In the genomic region with DNA sequence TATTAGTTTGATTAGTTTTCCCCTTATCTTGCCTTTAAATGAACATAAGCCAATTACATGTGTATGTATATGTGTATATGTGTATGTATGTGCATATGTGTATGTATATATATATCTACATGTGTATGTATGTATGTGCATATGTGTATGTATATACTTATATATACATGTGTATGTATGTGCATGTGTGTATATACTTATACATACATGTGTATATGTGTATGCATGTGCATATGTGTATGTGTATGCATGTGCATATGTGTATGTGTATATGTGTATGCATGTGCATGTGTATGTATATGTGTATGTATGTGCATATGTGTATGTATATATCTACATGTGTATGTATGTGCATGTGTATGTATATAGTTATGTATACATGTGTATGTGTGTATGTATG, we compare ENCODE assay signal across 26 cellular contexts.
DNase-seq lines count a peak whose midpoint lies in the region; ATAC-seq, FAIRE-seq and TF ChIP-seq lines count a peak whose summit lies in the region.
"Had no signal": no experiment of that assay in that cellular context is flagged by ENCODE, and none has a peak within 500 bp of the region (broad histone marks: within the 10 kb centered on the region; RNA-seq: fewer than 3 reads in every experiment).

No MANE protein-coding gene starts in this region.

- CTCF ChIA-PET in K562 (lab: Yijun Ruan, JAX; ENCODE audit: low intra/inter-chr PET ratio): no interaction called here

- FAIRE-seq in K562 (lab: Jason Lieb, UNC): no peak
- FAIRE-seq: A204.1, GM12878, GM12892, GM18507, GM19239 had no signal

- H3K4me2 ChIP-seq in K562 (ENCODE audit: insufficient read depth, low read length): no peak overlapping the region
- H3K4me2 ChIP-seq: BLaER1 had no signal

- H3K9ac ChIP-seq in HUES64 (ENCODE audit: low read depth, low read length): no peak overlapping the region
- no peak overlapping the region for H3K9ac ChIP-seq in K562 (ENCODE audit: insufficient read depth in 1 of 2, low read depth in 2 of 2, low read length in 2 of 2)
- H3K9ac ChIP-seq in iPS-20b (ENCODE audit: low read depth, low read length): no peak overlapping the region
- H3K9ac ChIP-seq: BLaER1 had no signal

- DNase-seq in K562 (ENCODE audit: extremely low read depth in 1 of 4, low spot score in 3 of 4) (no peak), NCI-H526 (lab: John Stamatoyannopoulos, UW) (no peak), NCI-H187 treated with DMSO at 0.1 percent for 48 hours (lab: John Stamatoyannopoulos, UW) (no peak)
- DNase-seq: 8988T; ACHN; BE2C; C1 segment of cervical spinal cord; CD4-positive, CD25-positive, alpha-beta regulatory T cell; CD8-positive, alpha-beta memory T cell; COR-L47; DMS 273 treated with DMSO at 0.1 percent for 48 hours; DMS153; DMS53; DMS79; DND-41; EL; GDM1 had no signal

- H3K36me3 ChIP-seq in HUES64 (ENCODE audit: insufficient read depth, low read length): no peaks in the 10 kb centered on the region
- H3K36me3 ChIP-seq in K562 (ENCODE audit: control insufficient read depth, insufficient read depth, low read length): no peaks in the 10 kb centered on the region
- H3K36me3 ChIP-seq in iPS-20b (ENCODE audit: insufficient read depth, low read depth, low read length): no peaks in the 10 kb centered on the region
- H3K36me3 ChIP-seq: BE2C had no signal

- no peaks in the 10 kb centered on the region for H4K20me1 ChIP-seq in K562 (replicated peaks; ENCODE audit: control insufficient read depth, insufficient read depth, low read length)
- H4K20me1 ChIP-seq: BLaER1 had no signal

- TF ChIP-seq EP300 in K562 (IDR thresholded peaks at IDR 0.05; ENCODE audit: low read length): no peak

- H3K27ac ChIP-seq in HUES64 (ENCODE audit: low read depth, low read length): no peak overlapping the region
- no peak overlapping the region for H3K27ac ChIP-seq in K562 (ENCODE audit: extremely low read depth, low read depth, low read length)
- no peak overlapping the region for H3K27ac ChIP-seq in iPS-20b (ENCODE audit: low read length)
- H3K27ac ChIP-seq: BLaER1 had no signal

- no peak for TF ChIP-seq CTCF in K562 (IDR thresholded peaks at IDR 0.05 in 2 of 3, conservative IDR thresholded peaks at IDR 0.05 in 1 of 3; ENCODE audit: insufficient read depth in 2 of 3, low read depth in 1 of 3, low read length in 3 of 3)

- H3K4me3 ChIP-seq in HUES64 (ENCODE audit: low read length): peak overlapping the region; percentile 21; the same call in 1 of the 2 replicates
- no peak overlapping the region for H3K4me3 ChIP-seq in K562
- H3K4me3 ChIP-seq in iPS-20b (ENCODE audit: low read length): peak overlapping the region; percentile 13; the same call in 1 of the 2 replicates
- H3K4me3 ChIP-seq: BLaER1, GM12878 had no signal

- intact Hi-C loops in K562 (cut with micrococcal nuclease): no loop called here

- no peak; the same call in 1 of the 2 replicates for TF ChIP-seq POLR2A in K562 (conservative IDR thresholded peaks at IDR 0.05)

- no peaks in the 10 kb centered on the region for H3K79me2 ChIP-seq in K562 (ENCODE audit: control insufficient read depth, insufficient read depth, low read length)

- no peak for TF ChIP-seq RAD21 in K562 (CRISPR knock-in tag; conservative IDR thresholded peaks at IDR 0.05 in 1 of 2, IDR thresholded peaks at IDR 0.05 in 1 of 2)

- peaks cover 40% of the 10 kb centered on the region for H3K9me3 ChIP-seq in HUES64 (ENCODE audit: insufficient read depth, low read depth, low read length)
- H3K9me3 ChIP-seq in K562 (replicated peaks; ENCODE audit: control insufficient read depth, insufficient read depth, low read depth, low read length): 0 out of 2 replicates have a peak, but pooled peaks cover 4% of the 10 kb centered on the region
- peaks cover 47% of the 10 kb centered on the region for H3K9me3 ChIP-seq in iPS-20b (ENCODE audit: insufficient read depth, low read depth, low read length)
- H3K9me3 ChIP-seq: BE2C had no signal

- ATAC-seq in K562 (no peak), GM18511 (IDR thresholded peaks at IDR 0.05; ENCODE audit: unreplicated experiment) (no peak)
- ATAC-seq: GM12878 had no signal

- BruUV-seq in K562 (replicated peaks; lab: Mats Ljungman, UMichigan): no TSS peak

- H3K27me3 ChIP-seq in HUES64 (ENCODE audit: insufficient read depth, low read length): no peaks in the 10 kb centered on the region
- no peaks in the 10 kb centered on the region for H3K27me3 ChIP-seq in K562 (ENCODE audit: control insufficient read depth in 2 of 2, insufficient read depth in 2 of 2, low read length in 2 of 2)
- no peaks in the 10 kb centered on the region for H3K27me3 ChIP-seq in iPS-20b (ENCODE audit: insufficient read depth, low read length)
- H3K27me3 ChIP-seq: BE2C, BLaER1 had no signal

- H3K4me1 ChIP-seq in HUES64 (ENCODE audit: insufficient read depth, low read length) (no peaks in the 10 kb centered on the region), K562 (replicated peaks in 1 of 2; ENCODE audit: control insufficient read depth in 2 of 2, insufficient read depth in 2 of 2, low read length in 2 of 2) (no peaks in the 10 kb centered on the region), iPS-20b (ENCODE audit: insufficient read depth, low read length) (no peaks in the 10 kb centered on the region)
- H3K4me1 ChIP-seq: BE2C, BLaER1 had no signal

- in situ Hi-C loops in K562 (cut with MboI): no loop called here

- no peaks in the 10 kb centered on the region for H3K9me1 ChIP-seq in K562 (ENCODE audit: control insufficient read depth, insufficient read depth, low read length)

- POLR2A ChIA-PET in K562 (lab: Yijun Ruan, JAX): no interaction called here

- no peak overlapping the region for H2AFZ ChIP-seq in K562 (ENCODE audit: low read depth, low read length)

TF ChIP-seq in K562, 482 proteins besides CTCF, POLR2A, EP300 and RAD21:
- TF ChIP-seq ZNF384 (IDR thresholded peaks at IDR 0.05; ENCODE audit: low read depth, low read length): no peak
- peak; percentile 69; the same call in 1 of the 2 replicates for TF ChIP-seq ZNF77 (CRISPR knock-in tag; IDR thresholded peaks at IDR 0.05)
- TF ChIP-seq HSF4 (CRISPR knock-in tag; IDR thresholded peaks at IDR 0.05; ENCODE audit: borderline replicate concordance): no peak
- no peak for TF ChIP-seq CREM (IDR thresholded peaks at IDR 0.05; ENCODE audit: low read depth)
- TF ChIP-seq KDM1A (IDR thresholded peaks at IDR 0.05): 0 out of 4 replicates have a peak, but pooled peaks of 1 of the 2 experiments have one; percentile 43
- TF ChIP-seq, protein P1, sequence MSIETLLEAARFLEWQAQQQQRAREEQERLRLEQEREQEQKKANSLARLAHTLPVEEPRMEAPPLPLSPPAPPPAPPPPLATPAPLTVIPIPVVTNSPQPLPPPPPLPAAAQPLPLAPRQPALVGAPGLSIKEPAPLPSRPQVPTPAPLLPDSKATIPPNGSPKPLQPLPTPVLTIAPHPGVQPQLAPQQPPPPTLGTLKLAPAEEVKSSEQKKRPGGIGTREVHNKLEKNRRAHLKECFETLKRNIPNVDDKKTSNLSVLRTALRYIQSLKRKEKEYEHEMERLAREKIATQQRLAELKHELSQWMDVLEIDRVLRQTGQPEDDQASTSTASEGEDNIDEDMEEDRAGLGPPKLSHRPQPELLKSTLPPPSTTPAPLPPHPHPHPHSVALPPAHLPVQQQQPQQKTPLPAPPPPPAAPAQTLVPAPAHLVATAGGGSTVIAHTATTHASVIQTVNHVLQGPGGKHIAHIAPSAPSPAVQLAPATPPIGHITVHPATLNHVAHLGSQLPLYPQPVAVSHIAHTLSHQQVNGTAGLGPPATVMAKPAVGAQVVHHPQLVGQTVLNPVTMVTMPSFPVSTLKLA (conservative IDR thresholded peaks at IDR 0.05): 0 out of 4 replicates have a peak, but pooled peaks of 1 of the 2 experiments have one; percentile 22
- no peak for TF ChIP-seq ZSCAN32 (CRISPR knock-in tag; IDR thresholded peaks at IDR 0.05)
- TF ChIP-seq ZNF174 (CRISPR knock-in tag; IDR thresholded peaks at IDR 0.05): no peak
- TF ChIP-seq, protein P2, sequence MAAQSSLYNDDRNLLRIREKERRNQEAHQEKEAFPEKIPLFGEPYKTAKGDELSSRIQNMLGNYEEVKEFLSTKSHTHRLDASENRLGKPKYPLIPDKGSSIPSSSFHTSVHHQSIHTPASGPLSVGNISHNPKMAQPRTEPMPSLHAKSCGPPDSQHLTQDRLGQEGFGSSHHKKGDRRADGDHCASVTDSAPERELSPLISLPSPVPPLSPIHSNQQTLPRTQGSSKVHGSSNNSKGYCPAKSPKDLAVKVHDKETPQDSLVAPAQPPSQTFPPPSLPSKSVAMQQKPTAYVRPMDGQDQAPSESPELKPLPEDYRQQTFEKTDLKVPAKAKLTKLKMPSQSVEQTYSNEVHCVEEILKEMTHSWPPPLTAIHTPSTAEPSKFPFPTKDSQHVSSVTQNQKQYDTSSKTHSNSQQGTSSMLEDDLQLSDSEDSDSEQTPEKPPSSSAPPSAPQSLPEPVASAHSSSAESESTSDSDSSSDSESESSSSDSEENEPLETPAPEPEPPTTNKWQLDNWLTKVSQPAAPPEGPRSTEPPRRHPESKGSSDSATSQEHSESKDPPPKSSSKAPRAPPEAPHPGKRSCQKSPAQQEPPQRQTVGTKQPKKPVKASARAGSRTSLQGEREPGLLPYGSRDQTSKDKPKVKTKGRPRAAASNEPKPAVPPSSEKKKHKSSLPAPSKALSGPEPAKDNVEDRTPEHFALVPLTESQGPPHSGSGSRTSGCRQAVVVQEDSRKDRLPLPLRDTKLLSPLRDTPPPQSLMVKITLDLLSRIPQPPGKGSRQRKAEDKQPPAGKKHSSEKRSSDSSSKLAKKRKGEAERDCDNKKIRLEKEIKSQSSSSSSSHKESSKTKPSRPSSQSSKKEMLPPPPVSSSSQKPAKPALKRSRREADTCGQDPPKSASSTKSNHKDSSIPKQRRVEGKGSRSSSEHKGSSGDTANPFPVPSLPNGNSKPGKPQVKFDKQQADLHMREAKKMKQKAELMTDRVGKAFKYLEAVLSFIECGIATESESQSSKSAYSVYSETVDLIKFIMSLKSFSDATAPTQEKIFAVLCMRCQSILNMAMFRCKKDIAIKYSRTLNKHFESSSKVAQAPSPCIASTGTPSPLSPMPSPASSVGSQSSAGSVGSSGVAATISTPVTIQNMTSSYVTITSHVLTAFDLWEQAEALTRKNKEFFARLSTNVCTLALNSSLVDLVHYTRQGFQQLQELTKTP (IDR thresholded peaks at IDR 0.05; ENCODE audit: low read depth in 1 of 2, partially characterized antibody in 2 of 2): no peak
- TF ChIP-seq DNMT1 (IDR thresholded peaks at IDR 0.05): no peak
- TF ChIP-seq, protein P3, sequence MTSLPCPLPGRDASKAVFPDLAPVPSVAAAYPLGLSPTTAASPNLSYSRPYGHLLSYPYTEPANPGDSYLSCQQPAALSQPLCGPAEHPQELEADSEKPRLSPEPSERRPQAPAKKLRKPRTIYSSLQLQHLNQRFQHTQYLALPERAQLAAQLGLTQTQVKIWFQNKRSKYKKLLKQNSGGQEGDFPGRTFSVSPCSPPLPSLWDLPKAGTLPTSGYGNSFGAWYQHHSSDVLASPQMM (CRISPR knock-in tag; IDR thresholded peaks at IDR 0.05): no peak
- TF ChIP-seq POLR2H (tag; IDR thresholded peaks at IDR 0.05; ENCODE audit: low read depth): peak; percentile 33; the same call in 1 of the 2 replicates
